8 cellular contexts compared by ENCODE assay signal in genomic region chr15:82810061-82810862, GRCh38. TPM values are rescaled to one million over a fixed set of nuclear protein-coding genes. Genes with fewer than 3 reads are reported as not detected.
DNase-seq lines count a peak whose midpoint lies in the region; ATAC-seq and TF ChIP-seq lines count a peak whose summit lies in the region.

No MANE protein-coding gene starts in this region.

- POLR2A ChIA-PET in PC-3 (lab: Charles Lee; ENCODE audit: unreplicated experiment), result interaction anchor here (0.6 kb wide), 1 partner anchor 59 kb away, joined by 3 read pairs; no protein-coding TSS in a partner anchor

- H3F3A ChIP-seq in PC-3 (ENCODE audit: low read length, unreplicated experiment), result no peaks in the 10 kb centered on the region

- H3K27ac Mint-ChIP-seq in activated naive CD8-positive, alpha-beta T cell treated with anti-CD3 and anti-CD28 coated beads for 36 hours, result peak overlapping the region; percentile 95

- H3K4me1 Mint-ChIP-seq in activated naive CD8-positive, alpha-beta T cell treated with anti-CD3 and anti-CD28 coated beads for 36 hours, result peaks cover 28% of the 10 kb centered on the region

- peak; percentile 71 for DNase-seq in Right ventricle myocardium inferior (ENCODE audit: missing footprints)
- DNase-seq in cardiac septum (ENCODE audit: low spot score), result no peak
- peak; percentile 39 for DNase-seq in PC-3
- DNase-seq in activated naive CD8-positive, alpha-beta T cell treated with anti-CD3 and anti-CD28 coated beads for 36 hours, result peak; percentile 47
- peak; percentile 30 to 72 (median 35) for DNase-seq in heart left ventricle
- peak in 1 of 2 donors; percentile 66 for DNase-seq in psoas muscle
- DNase-seq in GF-D8 (lab: John Stamatoyannopoulos, UW), result no peak

- H3K4me3 ChIP-seq in PC-3 (ENCODE audit: low read length) (peak overlapping the region; percentile 90), heart left ventricle (peak overlapping the region; percentile 71 to 99 (median 89)), psoas muscle (peak overlapping the region; percentile 92)

- H3K9me3 ChIP-seq in PC-3 (ENCODE audit: low read length) (no peaks in the 10 kb centered on the region), heart left ventricle (no peaks in the 10 kb centered on the region), psoas muscle (no peaks in the 10 kb centered on the region)

- no peaks in the 10 kb centered on the region for H3K9me2 ChIP-seq in PC-3 (replicated peaks; ENCODE audit: low read length)

- peaks cover 28% of the 10 kb centered on the region for H3K36me3 Mint-ChIP-seq in activated naive CD8-positive, alpha-beta T cell treated with anti-CD3 and anti-CD28 coated beads for 36 hours

- peaks cover 2% of the 10 kb centered on the region; the same call in 1 of the 2 replicates for H3K36me3 ChIP-seq in PC-3 (ENCODE audit: low read depth, low read length)
- peaks cover 0 to 29% (median 23%) of the 10 kb centered on the region in 9 donors for H3K36me3 ChIP-seq in heart left ventricle
- H3K36me3 ChIP-seq in psoas muscle (ENCODE audit: insufficient read depth in 1 of 2, low read depth in 1 of 2), result peaks cover 0 to 25% of the 10 kb centered on the region in 2 donors

- peak; percentile 2 for ATAC-seq in Right ventricle myocardium inferior
- peak; percentile 5 for ATAC-seq in HG02981 (IDR thresholded peaks at IDR 0.05; ENCODE audit: unreplicated experiment)
- peak; percentile 33 for ATAC-seq in PC-3
- no peak for ATAC-seq in heart left ventricle
- peak in 2 of 4 donors; percentile 0 to 1 for ATAC-seq in psoas muscle

- CTCF ChIA-PET in PC-3 (lab: Charles Lee), result interaction anchor here (0.6 kb wide), 1 partner anchor 175 kb away, joined by 3 read pairs; no protein-coding TSS in a partner anchor

- H3K4me1 ChIP-seq in PC-3 (ENCODE audit: insufficient read depth, low read length) (peaks cover 16% of the 10 kb centered on the region), heart left ventricle (peaks cover 0 to 51% (median 33%) of the 10 kb centered on the region in 12 donors), psoas muscle (peaks cover 53% of the 10 kb centered on the region)

- no TSS peak for BruUV-seq in PC-3 (replicated peaks; lab: Mats Ljungman, UMichigan)

- peak overlapping the region; percentile 82 for H3K4me2 ChIP-seq in PC-3 (ENCODE audit: low read length)

- WGBS in heart left ventricle, 4 donors, result 0 to 1% (median 1%) methylated on average over 31 to 80 of the region's 80 CpGs
- 0 to 1% (median 0%) methylated on average over 52 to 80 of the region's 80 CpGs for WGBS in psoas muscle, 3 donors

- peak overlapping the region; percentile 54 for H2AFZ ChIP-seq in PC-3 (ENCODE audit: low read length)

- H3K9ac ChIP-seq in PC-3 (ENCODE audit: low read length), result peak overlapping the region; percentile 89

- no peak for TF ChIP-seq POLR2A in heart left ventricle (IDR thresholded peaks at IDR 0.05)

- H3K27me3 Mint-ChIP-seq in activated naive CD8-positive, alpha-beta T cell treated with anti-CD3 and anti-CD28 coated beads for 36 hours, result no peaks in the 10 kb centered on the region

- peak overlapping the region; percentile 6 for H3K27ac ChIP-seq in PC-3 (ENCODE audit: low read length)
- H3K27ac ChIP-seq in heart left ventricle, result peak overlapping the region; percentile 96 to 100 (median 99)
- H3K27ac ChIP-seq in psoas muscle, result peak overlapping the region; percentile 100

- peak overlapping the region; percentile 88 for H3K4me3 Mint-ChIP-seq in activated naive CD8-positive, alpha-beta T cell treated with anti-CD3 and anti-CD28 coated beads for 36 hours

- H3K27me3 ChIP-seq in PC-3 (ENCODE audit: low read length), result no peaks in the 10 kb centered on the region
- no peaks in the 10 kb centered on the region for H3K27me3 ChIP-seq in heart left ventricle
- no peaks in the 10 kb centered on the region for H3K27me3 ChIP-seq in psoas muscle (ENCODE audit: insufficient read depth in 3 of 3, low read length in 2 of 3)

- TF ChIP-seq CTCF in PC-3 (conservative IDR thresholded peaks at IDR 0.05; ENCODE audit: low read depth, low read length) (no peak), heart left ventricle (IDR thresholded peaks at IDR 0.05) (no peak), psoas muscle (IDR thresholded peaks at IDR 0.05) (no peak)

- no peaks in the 10 kb centered on the region for H3K9me3 Mint-ChIP-seq in activated naive CD8-positive, alpha-beta T cell treated with anti-CD3 and anti-CD28 coated beads for 36 hours

- 0 out of 2 replicates have a peak, but pooled peaks cover 5% of the 10 kb centered on the region for H4K20me1 ChIP-seq in PC-3 (ENCODE audit: low read length)

- intact Hi-C loops in Right ventricle myocardium inferior (cut with DNase I) (no loop called here), cardiac septum (cut with DNase I) (no loop called here), PC-3 (cut with micrococcal nuclease) (no loop called here), heart left ventricle (cut with DNase I) (loop anchor here in 1 of 10 donors (10.0 kb wide), 1 partner anchor 65 kb away; no protein-coding TSS in a partner anchor), psoas muscle (cut with DNase I) (loop anchor here in 1 of 2 donors (1.0 kb wide), 1 partner anchor 60 kb away; no protein-coding TSS in a partner anchor)

- peaks cover 35% of the 10 kb centered on the region for H3K79me2 ChIP-seq in PC-3 (ENCODE audit: low read length)

RNA-seq across cellular contexts. Expression of gene WHAMM, which starts 0.8 kb away (rescaled TPM):
- total RNA-seq in Right ventricle myocardium inferior (5.7 TPM), cardiac septum (7.2 TPM), PC-3 (2014; rRNA removed) (4.5 and 4.6 TPM in 2 replicates), heart left ventricle (1 to 10 TPM; 4.6 to 9.1 (median 6.3) TPM), psoas muscle (10 to 100 TPM; 14.7 to 30.8 (median 24.1) TPM)
- total RNA-seq in activated naive CD8-positive, alpha-beta T cell treated with anti-CD3 and anti-CD28 coated beads for 36 hours, result 1 to 10 TPM; 6.5 to 7.6 TPM
- polyA plus RNA-seq in heart left ventricle (1 to 10 TPM; 2.8 to 7.4 TPM), psoas muscle (10 to 100 TPM in 2 of 3 donors, 1 to 10 TPM in 1; 9.9 to 25.8 (median 12.0) TPM)

RNA-seq across cellular contexts. Expression of gene FSD2, which starts 4.4 kb away (rescaled TPM):
- total RNA-seq in Right ventricle myocardium inferior (144 TPM), cardiac septum (48.7 TPM), PC-3 (2014; rRNA removed) (not detected in 2 replicates), heart left ventricle (100 to 1,000 TPM in 1 of 9 donors, 10 to 100 TPM in 8; 11.7 to 140 (median 71.6) TPM), psoas muscle (10 to 100 TPM; 10.3 to 65.3 (median 28.2) TPM)
- total RNA-seq in activated naive CD8-positive, alpha-beta T cell treated with anti-CD3 and anti-CD28 coated beads for 36 hours, result not detected
- polyA plus RNA-seq in heart left ventricle (10 to 100 TPM in 1 of 2 donors, 1 to 10 TPM in 1; 3.6 to 29.8 TPM), psoas muscle (10 to 100 TPM in 1 of 3 donors, 1 to 10 TPM in 1, under 1 TPM in 1; 0.51 to 32.2 (median 5.9) TPM)

Comparison
In these comparisons a context has a peak if more than half of its experiments do, and no peak if none do; other contexts are left out.
1. ATAC-seq: peak in Right ventricle myocardium inferior (single experiment), HG02981 (single experiment) and PC-3 (single experiment); none in heart left ventricle (0 of 4).
2. DNase-seq: peak in Right ventricle myocardium inferior (single experiment), PC-3 (single experiment), activated naive CD8-positive, alpha-beta T cell treated with anti-CD3 and anti-CD28 coated beads for 36 hours (single experiment) and heart left ventricle (5 of 5); none in cardiac septum (single experiment) and GF-D8 (single experiment).
3. H3K27ac ChIP-seq: peak in every context shown above with its lines; median percentile 100 in psoas muscle; 99 in heart left ventricle; 6 in PC-3.
4. RNA of gene FSD2, which starts 4.4 kb away (total RNA-seq): 144 TPM in Right ventricle myocardium inferior (single experiment), 11.7 to 140 TPM in heart left ventricle, 48.7 TPM in cardiac septum (single experiment) and 10.3 to 65.3 TPM in psoas muscle; not detected in PC-3 and not detected in activated naive CD8-positive, alpha-beta T cell treated with anti-CD3 and anti-CD28 coated beads for 36 hours; every median in the first group is over 10 times any median in the second.
5. Peak in every context shown above with its lines, with median percentiles within 50 percentile points of each other: H3K4me3 ChIP-seq.